In the genomic region with DNA sequence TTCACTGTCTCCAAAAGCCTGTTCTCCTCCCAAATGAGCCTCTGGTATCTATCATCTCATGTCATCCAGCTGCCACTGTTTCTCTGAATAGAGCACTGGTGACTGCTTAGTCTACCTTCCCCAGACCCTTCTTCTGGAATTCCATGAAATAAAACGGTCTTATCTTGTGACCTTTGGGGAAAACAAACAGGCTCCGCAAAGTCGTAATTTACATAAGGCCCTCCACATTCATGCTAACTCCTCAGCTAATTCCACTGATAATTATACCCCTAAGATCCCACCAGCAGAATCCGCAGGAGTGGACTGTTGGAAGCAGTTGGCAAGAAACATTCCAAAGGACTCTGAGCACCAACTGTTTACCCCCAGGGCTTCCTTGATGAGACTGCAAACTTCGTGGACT, we compare ENCODE assay signal across 10 cellular contexts. TPM values are rescaled to one million over a fixed set of nuclear protein-coding genes. Genes with fewer than 3 reads are reported as not detected.
"Had no signal": no experiment of that assay in that cellular context is flagged by ENCODE, and none has a peak within 500 bp of the region (broad histone marks: within the 10 kb centered on the region; RNA-seq: fewer than 3 reads in every experiment).

No MANE protein-coding gene starts in this region.

- H3K27ac Mint-ChIP-seq: HFFc6 had no signal

- H3K9ac ChIP-seq: GM23248 had no signal

- H3K27ac ChIP-seq: GM23248 had no signal

- FAIRE-seq: HTR-8/SVneo had no signal

- H2AFZ ChIP-seq: GM23248 had no signal

- DNase-seq: GM23248, GOT3, H7, HFFc6, KBM-7 had no signal

- H3K36me3 ChIP-seq: HAP-1 had no signal

- H3K9me3 ChIP-seq: HAP-1 had no signal

- ATAC-seq: HCT116 had no signal

- H3K4me3 ChIP-seq: GM23248, HAP-1 had no signal

- H3K9me3 Mint-ChIP-seq: HFFc6, IgD-negative memory B cell had no signal

- H3K4me3 Mint-ChIP-seq: HFFc6, IgD-negative memory B cell had no signal

- H3K27me3 Mint-ChIP-seq: IgD-negative memory B cell had no signal

RNA-seq across cellular contexts. Expression of a gene that starts 33.9 kb away (rescaled TPM):
- total RNA-seq: HT-29 had no signal
- polyA plus RNA-seq: IgD-negative memory B cell had no signal
